12 cellular contexts compared by ENCODE assay signal in genomic region chr6:105798057-105798456, GRCh38.
DNase-seq lines count a peak whose midpoint lies in the region; ATAC-seq and TF ChIP-seq lines count a peak whose summit lies in the region.
"Had no signal": no experiment of that assay in that cellular context is flagged by ENCODE, and none has a peak within 500 bp of the region (broad histone marks: within the 10 kb centered on the region; RNA-seq: fewer than 3 reads in every experiment).

No MANE protein-coding gene starts in this region.

- H3K4me3 Mint-ChIP-seq in chondrocyte (ENCODE audit: unreplicated experiment), result no peak overlapping the region
- H3K4me3 Mint-ChIP-seq: naive B cell had no signal

- H3K4me3 ChIP-seq in ACC112 (ENCODE audit: low read depth, low read length), result peak overlapping the region; percentile 36
- H3K4me3 ChIP-seq: coronary artery had no signal

- DNase-seq in myocyte (ENCODE audit: low read depth), result peak; percentile 53
- no peak for DNase-seq in posterior cingulate gyrus
- no peak for DNase-seq in chondrocyte (ENCODE audit: low spot score)
- DNase-seq in HuH-7 (ENCODE audit: low spot score), result no peak
- DNase-seq: BE2C, naive B cell, NCI-H1694 treated with DMSO at 0.1 percent for 48 hours had no signal

- TF ChIP-seq RAD21 in Ishikawa (IDR thresholded peaks at IDR 0.05; ENCODE audit: low read depth), result no peak

- TF ChIP-seq EP300 in Ishikawa (IDR thresholded peaks at IDR 0.05; ENCODE audit: borderline replicate concordance), result no peak

- H3K79me2 ChIP-seq in ACC112 (ENCODE audit: control insufficient read depth, insufficient read depth, low read length, unreplicated experiment), result no peaks in the 10 kb centered on the region

- peak overlapping the region; percentile 83 for H2AFZ ChIP-seq in ACC112 (ENCODE audit: low read length, unreplicated experiment)

- no peaks in the 10 kb centered on the region for H3K36me3 Mint-ChIP-seq in chondrocyte (ENCODE audit: low read depth)
- H3K36me3 Mint-ChIP-seq: naive B cell had no signal

- peak; percentile 11 for ATAC-seq in esophagus mucosa
- ATAC-seq in HG03457 (IDR thresholded peaks at IDR 0.05; ENCODE audit: unreplicated experiment), result no peak

- no peak overlapping the region for H3K27ac Mint-ChIP-seq in chondrocyte (ENCODE audit: unreplicated experiment)
- H3K27ac Mint-ChIP-seq: naive B cell had no signal

- TF ChIP-seq CTCF in chondrocyte (IDR thresholded peaks at IDR 0.05), result no peak

- intact Hi-C loops in posterior cingulate gyrus (cut with DNase I), result no loop called here

- H3K27me3 ChIP-seq in ACC112 (ENCODE audit: insufficient read depth, low read length), result no peaks in the 10 kb centered on the region

- no peaks in the 10 kb centered on the region for H3K36me3 ChIP-seq in ACC112 (ENCODE audit: insufficient read depth, low read length)
- H3K36me3 ChIP-seq: BE2C had no signal

- H3K9me3 Mint-ChIP-seq in chondrocyte (ENCODE audit: low read depth), result peaks cover 3% of the 10 kb centered on the region
- H3K9me3 Mint-ChIP-seq: naive B cell had no signal

- H3K4me1 Mint-ChIP-seq in chondrocyte (ENCODE audit: low read depth), result peaks cover 11% of the 10 kb centered on the region

- peaks cover 18% of the 10 kb centered on the region for H3K4me1 ChIP-seq in ACC112 (ENCODE audit: control insufficient read depth, insufficient read depth, low read length, unreplicated experiment)
- H3K4me1 ChIP-seq: BE2C had no signal

- peak overlapping the region; percentile 29 for H3K27ac ChIP-seq in ACC112 (ENCODE audit: low read depth, low read length)
- H3K27ac ChIP-seq: coronary artery had no signal

- no peaks in the 10 kb centered on the region for H3K27me3 Mint-ChIP-seq in chondrocyte (ENCODE audit: low read depth)
- H3K27me3 Mint-ChIP-seq: naive B cell had no signal

TF ChIP-seq in Ishikawa, 13 proteins besides CTCF, POLR2A, EP300 and RAD21:
- TF ChIP-seq NFIC (IDR thresholded peaks at IDR 0.05) (no peak), CEBPB (IDR thresholded peaks at IDR 0.05) (peak; percentile 57)
TF ChIP-seq in Ishikawa: peak in this region for 1.
